In the genomic region with DNA sequence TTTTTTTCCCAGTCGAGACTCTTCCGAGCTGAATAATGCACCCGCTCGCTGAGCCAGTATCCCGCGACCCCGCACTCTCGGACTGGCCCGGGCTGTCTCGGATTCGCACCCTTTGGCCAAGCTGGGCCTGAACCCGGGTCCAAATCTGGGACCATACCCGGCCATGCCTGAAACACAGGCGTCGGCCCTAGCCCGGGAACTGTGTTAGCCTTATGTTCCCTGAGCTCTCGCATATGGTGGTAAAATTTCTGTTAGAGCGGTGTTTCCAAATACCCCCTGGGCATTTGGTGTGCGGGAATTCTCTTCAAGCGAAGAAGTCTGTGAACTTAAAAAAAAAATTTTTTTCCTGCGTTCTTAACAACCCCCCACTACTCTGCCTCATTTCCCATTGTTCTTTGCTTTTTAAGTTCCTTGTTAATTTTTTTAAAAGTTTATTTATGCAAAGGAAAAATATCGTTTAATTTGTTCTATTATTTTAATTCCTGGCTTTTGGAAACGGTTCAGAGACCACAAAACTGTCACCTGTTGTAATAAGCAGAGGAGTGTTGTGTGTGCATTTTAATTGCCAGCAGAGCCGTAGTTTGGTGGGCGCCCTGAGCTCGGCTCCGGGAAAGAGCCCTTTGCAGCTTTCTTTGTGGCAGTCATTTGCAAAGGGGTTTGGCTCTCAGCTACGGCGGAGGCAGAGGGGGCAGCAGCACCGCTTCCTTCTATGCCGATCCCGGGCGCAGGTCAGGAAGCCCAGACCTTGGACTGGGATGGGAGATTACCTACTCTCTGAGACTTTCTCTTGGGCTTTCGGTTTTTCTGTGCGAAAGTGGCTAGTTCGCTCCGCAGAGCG, we compare ENCODE assay signal across 10 cellular contexts. TPM values are rescaled to one million over a fixed set of nuclear protein-coding genes. Genes with fewer than 3 reads are reported as not detected.
DNase-seq lines count a peak whose midpoint lies in the region; ATAC-seq and TF ChIP-seq lines count a peak whose summit lies in the region.
"Had no signal": no experiment of that assay in that cellular context is flagged by ENCODE, and none has a peak within 500 bp of the region (broad histone marks: within the 10 kb centered on the region; RNA-seq: fewer than 3 reads in every experiment).

No MANE protein-coding gene starts in this region.

- peaks cover 1% of the 10 kb centered on the region for H3K36me3 Mint-ChIP-seq in activated CD4-positive, alpha-beta memory T cell treated with anti-CD3 and anti-CD28 coated beads for 36 hours
- H3K36me3 Mint-ChIP-seq in stimulated activated effector memory CD8-positive, alpha-beta T cell treated with anti-CD3 and anti-CD28 coated beads, Interleukin-12 subunit alpha, Interleukin-12 subunit beta, amount 100 ng/mL, for 72 hours = no peaks in the 10 kb centered on the region

- peaks cover 39% of the 10 kb centered on the region for H3K27me3 Mint-ChIP-seq in activated CD4-positive, alpha-beta memory T cell treated with anti-CD3 and anti-CD28 coated beads for 36 hours

- no peak for DNase-seq in SK-N-SH
- DNase-seq in activated CD4-positive, alpha-beta memory T cell treated with anti-CD3 and anti-CD28 coated beads for 36 hours = peak; percentile 31
- peak; percentile 67 for DNase-seq in iPS DF 19.7 (ENCODE audit: low read depth, low spot score)
- peak in 1 of 2 donors; percentile 60 for DNase-seq in stimulated activated effector memory CD8-positive, alpha-beta T cell treated with anti-CD3 and anti-CD28 coated beads, Interleukin-12 subunit alpha, Interleukin-12 subunit beta, amount 100 ng/mL, for 72 hours (ENCODE audit: low spot score in 2 of 2)
- DNase-seq in DMS79 (lab: John Stamatoyannopoulos, UW) = no peak
- DNase-seq in NCI-H146 (lab: John Stamatoyannopoulos, UW) = no peak
- DNase-seq in epidermal melanocyte (ENCODE audit: insufficient read length, low spot score) = no peak
- DNase-seq: ACHN, T1000 had no signal

- peaks cover 0 to 10% of the 10 kb centered on the region in 2 experiments; a peak in 1 of 4 replicates for H3K4me1 ChIP-seq in SK-N-SH (ENCODE audit: control insufficient read depth in 1 of 2, insufficient read depth in 2 of 2, low read depth in 1 of 2, low read length in 1 of 2)

- no peak for ATAC-seq in SK-N-SH treated with all-trans-retinoic acid at 6 μM for 48 hours
- no peak for ATAC-seq in stimulated activated effector memory CD8-positive, alpha-beta T cell treated with anti-CD3 and anti-CD28 coated beads, Interleukin-12 subunit alpha, Interleukin-12 subunit beta, amount 100 ng/mL, for 72 hours

- peaks cover 94% of the 10 kb centered on the region for H3K27me3 ChIP-seq in SK-N-SH (ENCODE audit: insufficient read depth)

- H3K4me3 ChIP-seq in SK-N-SH (ENCODE audit: low read depth in 2 of 2, low read length in 1 of 2) = no peak overlapping the region

- peaks cover 36% of the 10 kb centered on the region for H3K4me1 Mint-ChIP-seq in activated CD4-positive, alpha-beta memory T cell treated with anti-CD3 and anti-CD28 coated beads for 36 hours (ENCODE audit: low read depth)
- H3K4me1 Mint-ChIP-seq in stimulated activated effector memory CD8-positive, alpha-beta T cell treated with anti-CD3 and anti-CD28 coated beads, Interleukin-12 subunit alpha, Interleukin-12 subunit beta, amount 100 ng/mL, for 72 hours = peaks cover 22% of the 10 kb centered on the region

- no peak overlapping the region for H2AFZ ChIP-seq in SK-N-SH (ENCODE audit: low read depth)

- H3K36me3 ChIP-seq in SK-N-SH (replicated peaks in 1 of 2; ENCODE audit: control insufficient read depth in 1 of 2, insufficient read depth in 2 of 2, low read length in 1 of 2) = no peaks in the 10 kb centered on the region

- no peaks in the 10 kb centered on the region for H3K9me3 ChIP-seq in SK-N-SH

- no peak overlapping the region for H3K27ac ChIP-seq in SK-N-SH (ENCODE audit: low read depth in 2 of 2, low read length in 1 of 2)

- H3K79me2 ChIP-seq in SK-N-SH (ENCODE audit: insufficient read depth) = no peaks in the 10 kb centered on the region

- H3K9me2 ChIP-seq in SK-N-SH = no peaks in the 10 kb centered on the region

- H3K27ac Mint-ChIP-seq in activated CD4-positive, alpha-beta memory T cell treated with anti-CD3 and anti-CD28 coated beads for 36 hours = no peak overlapping the region
- no peak overlapping the region for H3K27ac Mint-ChIP-seq in stimulated activated effector memory CD8-positive, alpha-beta T cell treated with anti-CD3 and anti-CD28 coated beads, Interleukin-12 subunit alpha, Interleukin-12 subunit beta, amount 100 ng/mL, for 72 hours

- H4K20me1 ChIP-seq in SK-N-SH (ENCODE audit: insufficient read depth) = peaks cover 6% of the 10 kb centered on the region; the same call in 1 of the 2 replicates

- H3F3A ChIP-seq in SK-N-SH (replicated peaks; ENCODE audit: insufficient read depth) = no peaks in the 10 kb centered on the region

- H3K9ac ChIP-seq in SK-N-SH = no peak overlapping the region

- POLR2A ChIA-PET in SK-N-SH (lab: Yijun Ruan, JAX) = interaction anchor here (1.3 kb wide), 1 partner anchor 8 kb away, joined by 4 read pairs; no protein-coding TSS in a partner anchor
- POLR2A ChIA-PET in activated CD4-positive, alpha-beta memory T cell treated with anti-CD3 and anti-CD28 coated beads for 36 hours (lab: Charles Lee) = interaction anchor here (1.8 kb wide), 1 partner anchor 17 kb away, joined by 3 read pairs; no protein-coding TSS in a partner anchor

- H3K4me2 ChIP-seq in SK-N-SH = no peak overlapping the region

- 15% methylated on average over 38 of the region's 38 CpGs for WGBS in SK-N-SH (ENCODE audit: low lambda C conversion rate)

- CTCF ChIA-PET in SK-N-SH (lab: Yijun Ruan, JAX) = interaction anchor here (0.6 to 1.1 kb wide), 5 partner anchors 15 to 243 kb away, joined by 3 read pairs; no protein-coding TSS in a partner anchor
- CTCF ChIA-PET in activated CD4-positive, alpha-beta memory T cell treated with anti-CD3 and anti-CD28 coated beads for 36 hours (lab: Charles Lee) = interaction anchor here (1.2 to 1.4 kb wide), 2 partner anchors 30 to 200 kb away, joined by 3 read pairs; no protein-coding TSS in a partner anchor

- H3K9me3 Mint-ChIP-seq in activated CD4-positive, alpha-beta memory T cell treated with anti-CD3 and anti-CD28 coated beads for 36 hours = no peaks in the 10 kb centered on the region
- no peaks in the 10 kb centered on the region for H3K9me3 Mint-ChIP-seq in stimulated activated effector memory CD8-positive, alpha-beta T cell treated with anti-CD3 and anti-CD28 coated beads, Interleukin-12 subunit alpha, Interleukin-12 subunit beta, amount 100 ng/mL, for 72 hours

- no peak for TF ChIP-seq EP300 in SK-N-SH (IDR thresholded peaks at IDR 0.05; ENCODE audit: borderline replicate concordance in 1 of 2, low read depth in 1 of 2, low read length in 1 of 2)

- no peak overlapping the region for H3K4me3 Mint-ChIP-seq in activated CD4-positive, alpha-beta memory T cell treated with anti-CD3 and anti-CD28 coated beads for 36 hours
- H3K4me3 Mint-ChIP-seq in stimulated activated effector memory CD8-positive, alpha-beta T cell treated with anti-CD3 and anti-CD28 coated beads, Interleukin-12 subunit alpha, Interleukin-12 subunit beta, amount 100 ng/mL, for 72 hours = peak overlapping the region; percentile 86

- no peak for TF ChIP-seq CTCF in SK-N-SH (IDR thresholded peaks at IDR 0.05)

- intact Hi-C loops in activated CD4-positive, alpha-beta memory T cell treated with anti-CD3 and anti-CD28 coated beads for 36 hours (cut with micrococcal nuclease) = loop anchor here (5.0 kb wide), 1 partner anchor 104 kb away; no protein-coding TSS in a partner anchor

- no peak for TF ChIP-seq RAD21 in SK-N-SH (IDR thresholded peaks at IDR 0.05; ENCODE audit: low read length)

TF ChIP-seq in SK-N-SH, 30 proteins besides CTCF, POLR2A, EP300 and RAD21:
- TF ChIP-seq EZH2phosphoT487 (IDR thresholded peaks at IDR 0.05; ENCODE audit: borderline replicate concordance, low read depth) (peak; percentile 68; the same call in 1 of the 2 replicates), TEAD4 (IDR thresholded peaks at IDR 0.05; ENCODE audit: borderline replicate concordance, insufficient read depth) (no peak), JUND (IDR thresholded peaks at IDR 0.05) (no peak)

TF ChIP-seq in SK-N-SH treated with all-trans-retinoic acid at 6 μM for 48 hours, 23 proteins besides CTCF, POLR2A, EP300 and RAD21 (continues in another document):
- TF ChIP-seq ZFP30 (CRISPR knock-in tag; IDR thresholded peaks at IDR 0.05) = no peak
- no peak for TF ChIP-seq RARB (CRISPR knock-in tag; IDR thresholded peaks at IDR 0.05)
- TF ChIP-seq, protein P1, sequence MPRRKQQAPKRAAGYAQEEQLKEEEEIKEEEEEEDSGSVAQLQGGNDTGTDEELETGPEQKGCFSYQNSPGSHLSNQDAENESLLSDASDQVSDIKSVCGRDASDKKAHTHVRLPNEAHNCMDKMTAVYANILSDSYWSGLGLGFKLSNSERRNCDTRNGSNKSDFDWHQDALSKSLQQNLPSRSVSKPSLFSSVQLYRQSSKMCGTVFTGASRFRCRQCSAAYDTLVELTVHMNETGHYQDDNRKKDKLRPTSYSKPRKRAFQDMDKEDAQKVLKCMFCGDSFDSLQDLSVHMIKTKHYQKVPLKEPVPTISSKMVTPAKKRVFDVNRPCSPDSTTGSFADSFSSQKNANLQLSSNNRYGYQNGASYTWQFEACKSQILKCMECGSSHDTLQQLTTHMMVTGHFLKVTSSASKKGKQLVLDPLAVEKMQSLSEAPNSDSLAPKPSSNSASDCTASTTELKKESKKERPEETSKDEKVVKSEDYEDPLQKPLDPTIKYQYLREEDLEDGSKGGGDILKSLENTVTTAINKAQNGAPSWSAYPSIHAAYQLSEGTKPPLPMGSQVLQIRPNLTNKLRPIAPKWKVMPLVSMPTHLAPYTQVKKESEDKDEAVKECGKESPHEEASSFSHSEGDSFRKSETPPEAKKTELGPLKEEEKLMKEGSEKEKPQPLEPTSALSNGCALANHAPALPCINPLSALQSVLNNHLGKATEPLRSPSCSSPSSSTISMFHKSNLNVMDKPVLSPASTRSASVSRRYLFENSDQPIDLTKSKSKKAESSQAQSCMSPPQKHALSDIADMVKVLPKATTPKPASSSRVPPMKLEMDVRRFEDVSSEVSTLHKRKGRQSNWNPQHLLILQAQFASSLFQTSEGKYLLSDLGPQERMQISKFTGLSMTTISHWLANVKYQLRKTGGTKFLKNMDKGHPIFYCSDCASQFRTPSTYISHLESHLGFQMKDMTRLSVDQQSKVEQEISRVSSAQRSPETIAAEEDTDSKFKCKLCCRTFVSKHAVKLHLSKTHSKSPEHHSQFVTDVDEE (CRISPR knock-in tag; IDR thresholded peaks at IDR 0.05) = no peak
- TF ChIP-seq ESRRG (CRISPR knock-in tag; IDR thresholded peaks at IDR 0.05) = no peak
- no peak for TF ChIP-seq PPARA (CRISPR knock-in tag; IDR thresholded peaks at IDR 0.05; ENCODE audit: borderline replicate concordance)
- no peak for TF ChIP-seq ZNF70 (CRISPR knock-in tag; IDR thresholded peaks at IDR 0.05)

RNA-seq across cellular contexts. Expression of a gene that starts 3.3 kb away (rescaled TPM):
- polyA plus RNA-seq in SK-N-SH (2012; rRNA removed) = 83.7 and 85.2 TPM in 2 replicates
- 60.9 and 78.5 TPM in 2 replicates for polyA plus RNA-seq in SK-N-SH (2012; cell fraction: cytosol; rRNA removed)
- 90.5 and 107 TPM in 2 replicates for polyA plus RNA-seq in SK-N-SH (2012; cell fraction: nucleus; rRNA removed)
- 10 to 100 TPM; 73.7 to 74.3 TPM for total RNA-seq in activated CD4-positive, alpha-beta memory T cell treated with anti-CD3 and anti-CD28 coated beads for 36 hours

RNA-seq across cellular contexts. Expression of a gene that starts 53.3 kb away (rescaled TPM):
- polyA plus RNA-seq in SK-N-SH (2012; rRNA removed) = 60.7 and 68.5 TPM in 2 replicates
- 38.4 and 52.6 TPM in 2 replicates for polyA plus RNA-seq in SK-N-SH (2012; cell fraction: cytosol; rRNA removed)
- 69.8 and 71.6 TPM in 2 replicates for polyA plus RNA-seq in SK-N-SH (2012; cell fraction: nucleus; rRNA removed)
- 10 to 100 TPM; 35.7 to 37.0 TPM for total RNA-seq in activated CD4-positive, alpha-beta memory T cell treated with anti-CD3 and anti-CD28 coated beads for 36 hours

Comparison
In these comparisons a context has a peak if more than half of its experiments do, and no peak if none do; other contexts are left out.
1. DNase-seq: peak in activated CD4-positive, alpha-beta memory T cell treated with anti-CD3 and anti-CD28 coated beads for 36 hours (single experiment) and iPS DF 19.7 (single experiment); none in SK-N-SH (single experiment), DMS79 (single experiment), NCI-H146 (single experiment) and epidermal melanocyte (single experiment).